Comparison of ENCODE assay signal across 16 cellular contexts in the genomic region with DNA sequence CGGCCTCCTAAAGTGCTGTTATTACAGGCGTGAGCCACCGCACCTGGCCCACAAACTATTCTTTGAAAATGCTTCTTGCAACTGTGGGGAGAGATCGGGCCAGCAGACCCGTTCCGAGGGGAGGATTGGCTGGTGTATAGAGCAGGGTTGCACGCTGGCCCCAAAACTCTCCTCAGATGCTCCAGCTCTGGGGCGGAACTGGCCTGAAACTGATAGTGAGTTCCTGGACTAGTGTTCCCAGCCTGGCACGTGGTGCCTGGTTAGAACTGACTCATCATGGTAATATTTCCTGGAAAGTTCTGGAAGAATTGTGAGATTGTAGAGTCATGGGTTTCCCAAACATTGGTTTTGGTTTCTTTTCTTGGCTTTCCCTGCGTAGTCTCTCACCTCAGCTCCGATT.
DNase-seq lines count a peak whose midpoint lies in the region; ATAC-seq, FAIRE-seq and TF ChIP-seq lines count a peak whose summit lies in the region.
"Had no signal": no experiment of that assay in that cellular context is flagged by ENCODE, and none has a peak within 500 bp of the region (broad histone marks: within the 10 kb centered on the region; RNA-seq: fewer than 3 reads in every experiment).

No MANE protein-coding gene starts in this region.

- intact Hi-C loops in MCF 10A (cut with micrococcal nuclease), result no loop called here
- intact Hi-C loops in breast epithelium (cut with DNase I; ENCODE audit: low total_unique reads), result no loop called here
- intact Hi-C loops in uterus (cut with DNase I; ENCODE audit: low total_unique reads), result no loop called here

- CTCF ChIA-PET in MCF 10A (lab: Yijun Ruan, JAX), result no interaction called here

- H3K4me1 ChIP-seq in breast epithelium (no peaks in the 10 kb centered on the region), right atrium auricular region (peaks cover 0 to 11% of the 10 kb centered on the region in 2 donors), uterus (no peaks in the 10 kb centered on the region)
- H3K4me1 ChIP-seq: thyroid gland had no signal

- H3K9me3 ChIP-seq in breast epithelium (no peaks in the 10 kb centered on the region), right atrium auricular region (no peaks in the 10 kb centered on the region), uterus (no peaks in the 10 kb centered on the region)
- H3K9me3 ChIP-seq: thyroid gland had no signal

- BruUV-seq in MCF 10A (replicated peaks; lab: Mats Ljungman, UMichigan), result no TSS peak

- no peak for FAIRE-seq in bronchial epithelial cell (lab: Jason Lieb, UNC)

- no peak overlapping the region for H3K4me3 Mint-ChIP-seq in MCF 10A (ENCODE audit: unreplicated experiment)

- no peak for TF ChIP-seq POLR2A in breast epithelium (IDR thresholded peaks at IDR 0.05)
- TF ChIP-seq POLR2A in uterus (IDR thresholded peaks at IDR 0.05), result no peak

- TF ChIP-seq CTCF in MCF 10A (IDR thresholded peaks at IDR 0.05; ENCODE audit: unreplicated experiment), result no peak
- no peak for TF ChIP-seq CTCF in breast epithelium (IDR thresholded peaks at IDR 0.05)
- no peak for TF ChIP-seq CTCF in bronchial epithelial cell (IDR thresholded peaks at IDR 0.05; ENCODE audit: insufficient read depth, low read length, severe bottlenecking)
- TF ChIP-seq CTCF in right atrium auricular region (IDR thresholded peaks at IDR 0.05), result no peak
- TF ChIP-seq CTCF in uterus (IDR thresholded peaks at IDR 0.05), result no peak

- H3K36me3 Mint-ChIP-seq in MCF 10A (ENCODE audit: insufficient read depth, unreplicated experiment), result no peaks in the 10 kb centered on the region

- DNase-seq in MCF 10A (ENCODE audit: unreplicated experiment) (peak; percentile 66), breast epithelium (ENCODE audit: low spot score in 2 of 2) (no peak), bronchial epithelial cell (ENCODE audit: low read depth) (peak; percentile 34), right atrium auricular region (ENCODE audit: low spot score) (peak; percentile 68), uterus (peak; percentile 25 to 30), CD1c-positive myeloid dendritic cell (ENCODE audit: extremely low spot score) (no peak)
- DNase-seq: 8988T; activated CD4-positive, CD25-positive, alpha-beta regulatory T cell treated with anti-CD3 and anti-CD28 coated beads, Interleukin-2, amount 50 U/mL, for 72 hours; activated gamma-delta T cell; DMS79 treated with DMSO at 0.1 percent for 48 hours; effector CD8-positive, alpha-beta T cell; NCI-H345; SIG-M5 had no signal

- H3K4me3 ChIP-seq in breast epithelium (no peak overlapping the region), bronchial epithelial cell (ENCODE audit: low read depth, low read length) (no peak overlapping the region), right atrium auricular region (no peak overlapping the region), uterus (no peak overlapping the region)
- H3K4me3 ChIP-seq: thyroid gland had no signal

- peak overlapping the region; percentile 49 for H3K27ac Mint-ChIP-seq in MCF 10A (ENCODE audit: low read depth, unreplicated experiment)

- H3K27me3 Mint-ChIP-seq in MCF 10A (ENCODE audit: insufficient read depth, unreplicated experiment), result no peaks in the 10 kb centered on the region

- H3K27ac ChIP-seq in breast epithelium (peak overlapping the region in 1 of 2 donors; percentile 76), right atrium auricular region (peak overlapping the region; percentile 19 to 22), uterus (peak overlapping the region; percentile 6 to 14)

- POLR2A ChIA-PET in MCF 10A (lab: Yijun Ruan, JAX), result no interaction called here

- ATAC-seq in GM19452 (IDR thresholded peaks at IDR 0.05; ENCODE audit: unreplicated experiment) (no peak), HG03378 (IDR thresholded peaks at IDR 0.05; ENCODE audit: unreplicated experiment) (no peak)

- H3K9me3 Mint-ChIP-seq in MCF 10A (ENCODE audit: unreplicated experiment), result no peaks in the 10 kb centered on the region

- H3K36me3 ChIP-seq in breast epithelium (no peaks in the 10 kb centered on the region), bronchial epithelial cell (ENCODE audit: control insufficient read depth, insufficient read depth, low read length) (no peaks in the 10 kb centered on the region), right atrium auricular region (no peaks in the 10 kb centered on the region), uterus (no peaks in the 10 kb centered on the region)
- H3K36me3 ChIP-seq: thyroid gland had no signal

- no peaks in the 10 kb centered on the region for H3K27me3 ChIP-seq in breast epithelium
- no peaks in the 10 kb centered on the region for H3K27me3 ChIP-seq in bronchial epithelial cell (ENCODE audit: control insufficient read depth, insufficient read depth, low read length)
- no peaks in the 10 kb centered on the region for H3K27me3 ChIP-seq in right atrium auricular region
- no peaks in the 10 kb centered on the region for H3K27me3 ChIP-seq in uterus
- H3K27me3 ChIP-seq: thyroid gland had no signal

- H3K4me1 Mint-ChIP-seq in MCF 10A (ENCODE audit: insufficient read depth, unreplicated experiment), result peaks cover 5% of the 10 kb centered on the region

Comparison
In these comparisons a context has a peak if more than half of its experiments do, and no peak if none do; other contexts are left out.
1. DNase-seq: peak in MCF 10A (single experiment), bronchial epithelial cell (single experiment), right atrium auricular region (single experiment) and uterus (2 of 2); none in breast epithelium (0 of 2) and CD1c-positive myeloid dendritic cell (single experiment).